ENCODE assay signal across 8 cellular contexts in genomic region chr11:128476729-128477128, GRCh38.
DNase-seq lines count a peak whose midpoint lies in the region; ATAC-seq and TF ChIP-seq lines count a peak whose summit lies in the region.
"Had no signal": no experiment of that assay in that cellular context is flagged by ENCODE, and none has a peak within 500 bp of the region (broad histone marks: within the 10 kb centered on the region; RNA-seq: fewer than 3 reads in every experiment).

No MANE protein-coding gene starts in this region.

- peak overlapping the region; percentile 52 to 88 (median 66) for H3K27ac ChIP-seq in Peyer's patch

- no peak overlapping the region for H3K4me3 ChIP-seq in Peyer's patch
- H3K4me3 ChIP-seq in fibroblast of pulmonary artery (replicated peaks; ENCODE audit: low read depth, low read length), result no peak overlapping the region

- H3K27me3 Mint-ChIP-seq in activated CD8-positive, alpha-beta T cell treated with anti-CD3 and anti-CD28 coated beads for 36 hours, result no peaks in the 10 kb centered on the region

- ATAC-seq in activated CD8-positive, alpha-beta T cell treated with anti-CD3 and anti-CD28 coated beads for 36 hours, result peak; percentile 17
- peak; percentile 61 for ATAC-seq in stimulated activated effector memory CD8-positive, alpha-beta T cell treated with anti-CD3 and anti-CD28 coated beads, Interleukin-12 subunit alpha, Interleukin-12 subunit beta, amount 100 ng/mL, for 72 hours
- ATAC-seq in HG03039 (IDR thresholded peaks at IDR 0.05; ENCODE audit: unreplicated experiment) (no peak), HG02973 (IDR thresholded peaks at IDR 0.05; ENCODE audit: unreplicated experiment) (no peak), left colon (no peak)

- peaks cover 0 to 78% (median 42%) of the 10 kb centered on the region in 4 donors for H3K4me1 ChIP-seq in Peyer's patch

- H3K9me3 ChIP-seq in Peyer's patch, result no peaks in the 10 kb centered on the region

- H3K4me3 Mint-ChIP-seq in activated CD8-positive, alpha-beta T cell treated with anti-CD3 and anti-CD28 coated beads for 36 hours, result peak overlapping the region; percentile 77
- H3K4me3 Mint-ChIP-seq in stimulated activated effector memory CD8-positive, alpha-beta T cell treated with anti-CD3 and anti-CD28 coated beads, Interleukin-12 subunit alpha, Interleukin-12 subunit beta, amount 100 ng/mL, for 72 hours, result peak overlapping the region; percentile 71

- POLR2A ChIA-PET in activated CD8-positive, alpha-beta T cell treated with anti-CD3 and anti-CD28 coated beads for 36 hours (lab: Charles Lee), result interaction anchor here (0.7 to 33.4 kb wide), 12 partner anchors 15 to 192 kb away, joined by 3 to 1082 read pairs (median 3); no protein-coding TSS in a partner anchor

- TF ChIP-seq CTCF in Peyer's patch (IDR thresholded peaks at IDR 0.05) (no peak), fibroblast of pulmonary artery (IDR thresholded peaks at IDR 0.05; ENCODE audit: low read length, missing control alignments) (no peak)
- TF ChIP-seq CTCF in activated CD8-positive, alpha-beta T cell treated with anti-CD3 and anti-CD28 coated beads for 36 hours (IDR thresholded peaks at IDR 0.05), result no peak

- peaks cover 96% of the 10 kb centered on the region for H3K36me3 Mint-ChIP-seq in activated CD8-positive, alpha-beta T cell treated with anti-CD3 and anti-CD28 coated beads for 36 hours (ENCODE audit: low read depth)
- H3K36me3 Mint-ChIP-seq in stimulated activated effector memory CD8-positive, alpha-beta T cell treated with anti-CD3 and anti-CD28 coated beads, Interleukin-12 subunit alpha, Interleukin-12 subunit beta, amount 100 ng/mL, for 72 hours, result peaks cover 100% of the 10 kb centered on the region

- CTCF ChIA-PET in activated CD8-positive, alpha-beta T cell treated with anti-CD3 and anti-CD28 coated beads for 36 hours (lab: Charles Lee), result interaction anchor here (0.6 to 2.1 kb wide), 17 partner anchors 12 to 354 kb away, joined by 3 to 11 read pairs (median 4); no protein-coding TSS in a partner anchor

- TF ChIP-seq POLR2A in Peyer's patch (IDR thresholded peaks at IDR 0.05), result peak in 1 of 2 donors; percentile 19

- intact Hi-C loops in activated CD8-positive, alpha-beta T cell treated with anti-CD3 and anti-CD28 coated beads for 36 hours (cut with micrococcal nuclease), result no loop called here
- intact Hi-C loops in left colon (cut with DNase I, micrococcal nuclease), result no loop called here

- H3K4me1 Mint-ChIP-seq in activated CD8-positive, alpha-beta T cell treated with anti-CD3 and anti-CD28 coated beads for 36 hours (ENCODE audit: low read depth), result peaks cover 96% of the 10 kb centered on the region
- peaks cover 92% of the 10 kb centered on the region for H3K4me1 Mint-ChIP-seq in stimulated activated effector memory CD8-positive, alpha-beta T cell treated with anti-CD3 and anti-CD28 coated beads, Interleukin-12 subunit alpha, Interleukin-12 subunit beta, amount 100 ng/mL, for 72 hours

- H3K27me3 ChIP-seq in Peyer's patch, result no peaks in the 10 kb centered on the region

- peak in 2 of 3 donors; percentile 65 to 83 for DNase-seq in Peyer's patch
- DNase-seq in activated CD8-positive, alpha-beta T cell treated with anti-CD3 and anti-CD28 coated beads for 36 hours, result peak; percentile 88
- DNase-seq in fibroblast of pulmonary artery (ENCODE audit: low read depth), result peak; percentile 83
- no peak for DNase-seq in stimulated activated effector memory CD8-positive, alpha-beta T cell treated with anti-CD3 and anti-CD28 coated beads, Interleukin-12 subunit alpha, Interleukin-12 subunit beta, amount 100 ng/mL, for 72 hours (ENCODE audit: low spot score in 2 of 2)
- DNase-seq in left colon, result no peak
- DNase-seq: NK-92 treated with Interleukin-12 subunit alpha and Interleukin-12 subunit beta, amount 100 ng/mL, for 24 hours had no signal

- peaks cover 0 to 23% (median 0%) of the 10 kb centered on the region in 3 donors for H3K36me3 ChIP-seq in Peyer's patch

- H3K9me3 Mint-ChIP-seq in activated CD8-positive, alpha-beta T cell treated with anti-CD3 and anti-CD28 coated beads for 36 hours, result no peaks in the 10 kb centered on the region
- H3K9me3 Mint-ChIP-seq in stimulated activated effector memory CD8-positive, alpha-beta T cell treated with anti-CD3 and anti-CD28 coated beads, Interleukin-12 subunit alpha, Interleukin-12 subunit beta, amount 100 ng/mL, for 72 hours, result no peaks in the 10 kb centered on the region

- peak overlapping the region; percentile 97 for H3K27ac Mint-ChIP-seq in activated CD8-positive, alpha-beta T cell treated with anti-CD3 and anti-CD28 coated beads for 36 hours
- H3K27ac Mint-ChIP-seq in stimulated activated effector memory CD8-positive, alpha-beta T cell treated with anti-CD3 and anti-CD28 coated beads, Interleukin-12 subunit alpha, Interleukin-12 subunit beta, amount 100 ng/mL, for 72 hours, result peak overlapping the region; percentile 96

Comparison
In these comparisons a context has a peak if more than half of its experiments do, and no peak if none do; other contexts are left out.
1. DNase-seq: peak in Peyer's patch (2 of 3), activated CD8-positive, alpha-beta T cell treated with anti-CD3 and anti-CD28 coated beads for 36 hours (single experiment) and fibroblast of pulmonary artery (single experiment); none in stimulated activated effector memory CD8-positive, alpha-beta T cell treated with anti-CD3 and anti-CD28 coated beads, Interleukin-12 subunit alpha, Interleukin-12 subunit beta, amount 100 ng/mL, for 72 hours (0 of 2) and left colon (0 of 2).
2. ATAC-seq: peak in activated CD8-positive, alpha-beta T cell treated with anti-CD3 and anti-CD28 coated beads for 36 hours (single experiment) and stimulated activated effector memory CD8-positive, alpha-beta T cell treated with anti-CD3 and anti-CD28 coated beads, Interleukin-12 subunit alpha, Interleukin-12 subunit beta, amount 100 ng/mL, for 72 hours (single experiment); none in HG03039 (single experiment), HG02973 (single experiment) and left colon (single experiment).